ENCODE assay signal across 1 cellular context in genomic region chr12:121793836-121794531, GRCh38.
TF ChIP-seq lines count a peak whose summit lies in the region.

No MANE protein-coding gene starts in this region.

TF ChIP-seq in K562, 482 proteins besides CTCF, POLR2A, EP300 and RAD21 (continued from another document and continues in another):
- no peak for TF ChIP-seq WHSC1 (IDR thresholded peaks at IDR 0.05; ENCODE audit: low read length)
- no peak for TF ChIP-seq MECOM (CRISPR knock-in tag; IDR thresholded peaks at IDR 0.05)
- no peak for TF ChIP-seq POLR3A (IDR thresholded peaks at IDR 0.05; ENCODE audit: borderline replicate concordance, extremely low read depth, insufficient read depth, insufficient read length)
- no peak for TF ChIP-seq ZNF511 (CRISPR knock-in tag; IDR thresholded peaks at IDR 0.05)
- TF ChIP-seq CBX5 (IDR thresholded peaks at IDR 0.05; ENCODE audit: borderline replicate concordance, low read depth), result no peak
- TF ChIP-seq TFE3 (CRISPR knock-in tag; IDR thresholded peaks at IDR 0.05), result peak; percentile 14; the same call in 1 of the 2 replicates
- TF ChIP-seq NBN (IDR thresholded peaks at IDR 0.05; ENCODE audit: low read depth), result 0 out of 2 replicates have a peak, but pooled peaks have one; percentile 37
- TF ChIP-seq NFE2 (IDR thresholded peaks at IDR 0.05; ENCODE audit: low read depth), result no peak
- TF ChIP-seq HDAC6 (IDR thresholded peaks at IDR 0.05; ENCODE audit: low read depth, low read length), result no peak
- no peak for TF ChIP-seq PRPF4 (IDR thresholded peaks at IDR 0.05; ENCODE audit: insufficient read depth, low read depth, low read length, poor library complexity, severe bottlenecking)
- TF ChIP-seq BCL6 (CRISPR knock-in tag; IDR thresholded peaks at IDR 0.05), result no peak
- TF ChIP-seq ZNF146 (CRISPR knock-in tag; IDR thresholded peaks at IDR 0.05; ENCODE audit: unreplicated experiment), result peak; percentile 25
- TF ChIP-seq CAMTA2 (CRISPR knock-in tag; conservative IDR thresholded peaks at IDR 0.05), result no peak
- TF ChIP-seq RHOXF2B (CRISPR knock-in tag; conservative IDR thresholded peaks at IDR 0.05), result 0 out of 2 replicates have a peak, but pooled peaks have one; percentile 10
- TF ChIP-seq ZNF766 (CRISPR knock-in tag; conservative IDR thresholded peaks at IDR 0.05), result no peak; the same call in 1 of the 2 replicates
- TF ChIP-seq MED1 (CRISPR knock-in tag; IDR thresholded peaks at IDR 0.05; ENCODE audit: borderline replicate concordance), result no peak
- no peak for TF ChIP-seq HMG20A (CRISPR knock-in tag; conservative IDR thresholded peaks at IDR 0.05)
- peak; percentile 62 for TF ChIP-seq NFYB (IDR thresholded peaks at IDR 0.05; ENCODE audit: extremely low read depth, insufficient read length)
- TF ChIP-seq COPS2 (conservative IDR thresholded peaks at IDR 0.05), result no peak
- TF ChIP-seq YBX1 (IDR thresholded peaks at IDR 0.05), result no peak
- TF ChIP-seq ZNF57 (CRISPR knock-in tag; IDR thresholded peaks at IDR 0.05), result no peak
- TF ChIP-seq ESRRA (IDR thresholded peaks at IDR 0.05; ENCODE audit: borderline replicate concordance, low read depth), result peak; percentile 76
- no peak for TF ChIP-seq MCM2 (IDR thresholded peaks at IDR 0.05; ENCODE audit: low read depth)
- peak in 1 of 2 experiments; percentile 71; a peak in 1 of 4 replicates for TF ChIP-seq NONO (IDR thresholded peaks at IDR 0.05; ENCODE audit: low read depth in 2 of 2, low read length in 1 of 2)
- no peak for TF ChIP-seq HINFP (tag; conservative IDR thresholded peaks at IDR 0.05; ENCODE audit: low read depth)
- TF ChIP-seq TRIM24 (IDR thresholded peaks at IDR 0.05), result no peak; a peak in 2 of 4 replicates
- TF ChIP-seq GABPB1 (CRISPR knock-in tag; IDR thresholded peaks at IDR 0.05), result peak; percentile 92
- 0 out of 2 replicates have a peak, but pooled peaks have one; percentile 37 for TF ChIP-seq ZNF583 (CRISPR knock-in tag; IDR thresholded peaks at IDR 0.05)
- 0 out of 2 replicates have a peak, but pooled peaks have one; percentile 34 for TF ChIP-seq ATF1 (CRISPR knock-in tag; IDR thresholded peaks at IDR 0.05)
- peak; percentile 85 for TF ChIP-seq ATF1 (tag; IDR thresholded peaks at IDR 0.05)
- TF ChIP-seq ZNF408 (CRISPR knock-in tag; IDR thresholded peaks at IDR 0.05; ENCODE audit: low read depth), result no peak
- no peak for TF ChIP-seq MITF (IDR thresholded peaks at IDR 0.05)
- no peak for TF ChIP-seq MEF2D (tag; conservative IDR thresholded peaks at IDR 0.05; ENCODE audit: low read depth)
- no peak for TF ChIP-seq ARID3B (CRISPR knock-in tag; IDR thresholded peaks at IDR 0.05; ENCODE audit: borderline replicate concordance)
- TF ChIP-seq SNRNP70 (optimal IDR thresholded peaks at IDR 0.05; ENCODE audit: low read depth, low read length), result no peak
- no peak for TF ChIP-seq ZBTB5 (IDR thresholded peaks at IDR 0.05)
- TF ChIP-seq RNF2 (IDR thresholded peaks at IDR 0.05), result peak; percentile 60
- no peak for TF ChIP-seq HBP1 (CRISPR knock-in tag; IDR thresholded peaks at IDR 0.05)
- TF ChIP-seq HOXB6 (CRISPR knock-in tag; IDR thresholded peaks at IDR 0.05; ENCODE audit: borderline replicate concordance), result no peak
- TF ChIP-seq CLOCK (CRISPR knock-in tag; IDR thresholded peaks at IDR 0.05; ENCODE audit: borderline replicate concordance), result no peak
- no peak for TF ChIP-seq TCF7 (IDR thresholded peaks at IDR 0.05; ENCODE audit: borderline replicate concordance)
- no peak for TF ChIP-seq POLR2H (tag; IDR thresholded peaks at IDR 0.05; ENCODE audit: low read depth)
- no peak for TF ChIP-seq HDAC3 (IDR thresholded peaks at IDR 0.05; ENCODE audit: borderline replicate concordance, partially characterized antibody)
- TF ChIP-seq ZNF217 (CRISPR knock-in tag; IDR thresholded peaks at IDR 0.05), result no peak
- peak in 1 of 2 experiments; percentile 47; a peak in 1 of 3 replicates for TF ChIP-seq CBX3 (IDR thresholded peaks at IDR 0.05; ENCODE audit: borderline replicate concordance in 1 of 2, low read length in 2 of 2)
- TF ChIP-seq TGIF2 (CRISPR knock-in tag; IDR thresholded peaks at IDR 0.05), result no peak
- 0 out of 2 replicates have a peak, but pooled peaks have one; percentile 46 for TF ChIP-seq PTBP1 (IDR thresholded peaks at IDR 0.05; ENCODE audit: low read depth, low read length)
